In genomic region chr11:79493555-79494171, GRCh38 we compare ENCODE assay signal across 8 cellular contexts. TPM values are rescaled to one million over a fixed set of nuclear protein-coding genes. Genes with fewer than 3 reads are reported as not detected.
DNase-seq lines count a peak whose midpoint lies in the region; ATAC-seq and TF ChIP-seq lines count a peak whose summit lies in the region.

No MANE protein-coding gene starts in this region.

- H3K79me2 ChIP-seq in OCI-LY1 (ENCODE audit: insufficient read depth, low read length): no peaks in the 10 kb centered on the region

- H3K27ac ChIP-seq in OCI-LY1 (ENCODE audit: low read depth, low read length, poor library complexity, severe bottlenecking): no peak overlapping the region
- H3K27ac ChIP-seq in effector memory CD4-positive, alpha-beta T cell (ENCODE audit: insufficient read depth, low read length, poor library complexity, severe bottlenecking): no peak overlapping the region

- intact Hi-C loops in cardiac septum (cut with DNase I): loop anchor here (5.0 kb wide), 1 partner anchor 846 kb away; no protein-coding TSS in a partner anchor

- no peaks in the 10 kb centered on the region for H3K36me3 ChIP-seq in OCI-LY1 (ENCODE audit: insufficient read depth, low read length)
- no peaks in the 10 kb centered on the region for H3K36me3 ChIP-seq in effector memory CD4-positive, alpha-beta T cell (ENCODE audit: control insufficient read depth, insufficient read depth, low read length)

- no peaks in the 10 kb centered on the region for H4K20me1 ChIP-seq in OCI-LY1 (ENCODE audit: insufficient read depth, low read length)

- no peak overlapping the region for H2AFZ ChIP-seq in OCI-LY1 (ENCODE audit: low read length)

- H3K9me3 Mint-ChIP-seq in activated naive CD8-positive, alpha-beta T cell treated with anti-CD3 and anti-CD28 coated beads for 36 hours: peaks cover 2% of the 10 kb centered on the region

- H3K4me2 ChIP-seq in OCI-LY1 (ENCODE audit: low read length): no peak overlapping the region

- peak; percentile 84 for ATAC-seq in GM21447 (IDR thresholded peaks at IDR 0.05; ENCODE audit: unreplicated experiment)

- no peaks in the 10 kb centered on the region for H3F3A ChIP-seq in OCI-LY1 (ENCODE audit: insufficient read depth, low read length)

- TF ChIP-seq CTCF in OCI-LY1 (IDR thresholded peaks at IDR 0.05; ENCODE audit: low read length): peak; percentile 85

- DNase-seq in Daoy (ENCODE audit: low read depth): peak; percentile 74
- peak; percentile 74 for DNase-seq in HT1080 (ENCODE audit: low read depth)
- DNase-seq in activated naive CD8-positive, alpha-beta T cell treated with anti-CD3 and anti-CD28 coated beads for 36 hours: peak; percentile 34
- peak; percentile 79 for DNase-seq in cardiac septum (ENCODE audit: low spot score)
- DNase-seq in renal cortical epithelial cell (ENCODE audit: low read depth): peak; percentile 65
- DNase-seq in effector memory CD4-positive, alpha-beta T cell: no peak

- no peaks in the 10 kb centered on the region for H3K9me2 ChIP-seq in OCI-LY1 (ENCODE audit: low read depth, low read length)

- no peak overlapping the region for H3K9ac ChIP-seq in OCI-LY1 (ENCODE audit: low read length)

- H3K27me3 ChIP-seq in OCI-LY1 (ENCODE audit: insufficient read depth, low read length): no peaks in the 10 kb centered on the region
- H3K27me3 ChIP-seq in effector memory CD4-positive, alpha-beta T cell (replicated peaks; ENCODE audit: control insufficient read depth, insufficient read depth, low read length, poor library complexity, severe bottlenecking): no peaks in the 10 kb centered on the region

- peaks cover 2% of the 10 kb centered on the region for H3K4me1 Mint-ChIP-seq in activated naive CD8-positive, alpha-beta T cell treated with anti-CD3 and anti-CD28 coated beads for 36 hours

- H3K9me3 ChIP-seq in OCI-LY1 (ENCODE audit: low read length): no peaks in the 10 kb centered on the region
- no peaks in the 10 kb centered on the region for H3K9me3 ChIP-seq in effector memory CD4-positive, alpha-beta T cell (ENCODE audit: control insufficient read depth, low read length)

- H3K4me1 ChIP-seq in OCI-LY1 (ENCODE audit: insufficient read depth, low read length, severe bottlenecking): no peaks in the 10 kb centered on the region
- H3K4me1 ChIP-seq in effector memory CD4-positive, alpha-beta T cell (ENCODE audit: control insufficient read depth, insufficient read depth, low read length, poor library complexity, severe bottlenecking): no peaks in the 10 kb centered on the region

- peaks cover 14% of the 10 kb centered on the region for H3K27me3 Mint-ChIP-seq in activated naive CD8-positive, alpha-beta T cell treated with anti-CD3 and anti-CD28 coated beads for 36 hours

- H3K27ac Mint-ChIP-seq in activated naive CD8-positive, alpha-beta T cell treated with anti-CD3 and anti-CD28 coated beads for 36 hours: no peak overlapping the region

- H3K4me3 ChIP-seq in OCI-LY1 (ENCODE audit: low read depth, low read length, poor library complexity, severe bottlenecking): no peak overlapping the region
- H3K4me3 ChIP-seq in effector memory CD4-positive, alpha-beta T cell (ENCODE audit: insufficient read depth, low read depth, low read length, poor library complexity, severe bottlenecking): no peak overlapping the region

- H3K36me3 Mint-ChIP-seq in activated naive CD8-positive, alpha-beta T cell treated with anti-CD3 and anti-CD28 coated beads for 36 hours: peaks cover 1% of the 10 kb centered on the region

- no peak overlapping the region for H3K4me3 Mint-ChIP-seq in activated naive CD8-positive, alpha-beta T cell treated with anti-CD3 and anti-CD28 coated beads for 36 hours

RNA-seq across cellular contexts. Expression of gene TENM4, which starts 52.8 kb away (rescaled TPM):
- 13.6 and 23.5 TPM in 2 replicates for total RNA-seq in Daoy (2014; rRNA removed; shearing (Covaris generic))
- 27.1 and 33.5 TPM in 2 replicates for total RNA-seq in HT1080 (2014; rRNA removed; shearing (Covaris generic))
- 7.9 and 8.0 TPM in 2 replicates for polyA plus RNA-seq in HT1080 (2015; cell fraction: cytosol; rRNA removed)
- polyA plus RNA-seq in HT1080 (2015; cell fraction: nucleus; rRNA removed): 15.5 and 17.6 TPM in 2 replicates
- total RNA-seq in activated naive CD8-positive, alpha-beta T cell treated with anti-CD3 and anti-CD28 coated beads for 36 hours: not detected
- total RNA-seq in cardiac septum (3.4 TPM), renal cortical epithelial cell (59.6 and 306 TPM in 2 replicates)

Comparison
In these comparisons a context has a peak if more than half of its experiments do, and no peak if none do; other contexts are left out.
1. DNase-seq: peak in Daoy (single experiment), HT1080 (single experiment), activated naive CD8-positive, alpha-beta T cell treated with anti-CD3 and anti-CD28 coated beads for 36 hours (single experiment), cardiac septum (single experiment) and renal cortical epithelial cell (single experiment); none in effector memory CD4-positive, alpha-beta T cell (0 of 3).